In genomic region chr1:46675549-46676314, GRCh38 we compare ENCODE assay signal across 10 cellular contexts. TPM values are rescaled to one million over a fixed set of nuclear protein-coding genes. Genes with fewer than 3 reads are reported as not detected.
DNase-seq lines count a peak whose midpoint lies in the region; ATAC-seq and TF ChIP-seq lines count a peak whose summit lies in the region.
"Had no signal": no experiment of that assay in that cellular context is flagged by ENCODE, and none has a peak within 500 bp of the region (broad histone marks: within the 10 kb centered on the region; RNA-seq: fewer than 3 reads in every experiment).

No MANE protein-coding gene starts in this region.

- no peak overlapping the region for H3K4me3 ChIP-seq in lower lobe of right lung
- H3K4me3 ChIP-seq: suprapubic skin had no signal

- no peaks in the 10 kb centered on the region for H3K27me3 Mint-ChIP-seq in effector memory CD8-positive, alpha-beta T cell

- H3K9me3 Mint-ChIP-seq in effector memory CD8-positive, alpha-beta T cell: no peaks in the 10 kb centered on the region

- H3K9me3 ChIP-seq in lower lobe of right lung: no peaks in the 10 kb centered on the region
- H3K9me3 ChIP-seq: suprapubic skin had no signal

- intact Hi-C loops in lower lobe of right lung (cut with DNase I): no loop called here

- H3K4me3 Mint-ChIP-seq in effector memory CD8-positive, alpha-beta T cell: peak overlapping the region; percentile 35 to 53

- H3K27me3 ChIP-seq in lower lobe of right lung (ENCODE audit: low read depth): no peaks in the 10 kb centered on the region
- H3K27me3 ChIP-seq: suprapubic skin had no signal

- H3K36me3 Mint-ChIP-seq in effector memory CD8-positive, alpha-beta T cell (ENCODE audit: insufficient read depth): peaks cover 35% of the 10 kb centered on the region

- H3K36me3 ChIP-seq in lower lobe of right lung: peaks cover 69% of the 10 kb centered on the region

- peak; percentile 75 for ATAC-seq in GM19452 (IDR thresholded peaks at IDR 0.05; ENCODE audit: unreplicated experiment)
- ATAC-seq in HG03432 (IDR thresholded peaks at IDR 0.05; ENCODE audit: unreplicated experiment): peak; percentile 77
- ATAC-seq in effector memory CD8-positive, alpha-beta T cell (replicated peaks): peak; percentile 88
- ATAC-seq in lower lobe of right lung: no peak
- ATAC-seq in omental fat pad (ENCODE audit: low FRiP score): no peak

- no peak for TF ChIP-seq CTCF in GM10266 (IDR thresholded peaks at IDR 0.05; ENCODE audit: control insufficient read depth, insufficient read depth, low read depth, missing control alignments)
- TF ChIP-seq CTCF in lower lobe of right lung (IDR thresholded peaks at IDR 0.05): no peak
- TF ChIP-seq CTCF in omental fat pad (IDR thresholded peaks at IDR 0.05): no peak

- no peak overlapping the region for H3K27ac ChIP-seq in lower lobe of right lung
- H3K27ac ChIP-seq: suprapubic skin had no signal

- H3K4me1 Mint-ChIP-seq in effector memory CD8-positive, alpha-beta T cell (ENCODE audit: low read depth in 2 of 2): peaks cover 17 to 23% of the 10 kb centered on the region in 2 donors

- DNase-seq in GM10266 (ENCODE audit: extremely low spot score) (peak; percentile 42), DMS79 (lab: John Stamatoyannopoulos, UW) (no peak), lower lobe of right lung (no peak), omental fat pad (ENCODE audit: low spot score) (no peak)
- no peak for DNase-seq in effector memory CD8-positive, alpha-beta T cell
- no peak for DNase-seq in stimulated activated CD4-positive, alpha-beta T cell treated with anti-CD3 and anti-CD28 coated beads, Interleukin-2, amount 100 ng/mL, for 48 hours
- DNase-seq: NCI-H446 treated with DMSO at 0.1 percent for 48 hours had no signal

- peaks cover 3% of the 10 kb centered on the region for H3K4me1 ChIP-seq in lower lobe of right lung
- H3K4me1 ChIP-seq: suprapubic skin had no signal

- peak overlapping the region; percentile 93 to 97 for H3K27ac Mint-ChIP-seq in effector memory CD8-positive, alpha-beta T cell

RNA-seq across cellular contexts. Expression of gene TEX38, which starts 4.1 kb away (rescaled TPM):
- total RNA-seq in lower lobe of right lung (not detected), omental fat pad (not detected)
- total RNA-seq: suprapubic skin had no signal

RNA-seq across cellular contexts. Expression of gene ATPAF1, which starts 7.6 kb away (rescaled TPM):
- total RNA-seq in lower lobe of right lung: 34.9 TPM
- 10 to 100 TPM; 33.1 to 83.6 (median 57.0) TPM for total RNA-seq in omental fat pad

RNA-seq across cellular contexts. Expression of gene EFCAB14, which starts 43.2 kb away (rescaled TPM):
- total RNA-seq in lower lobe of right lung (116 TPM), omental fat pad (100 to 1,000 TPM in 2 of 4 donors, 10 to 100 TPM in 2; 91.4 to 144 (median 103) TPM)

RNA-seq across cellular contexts. Expression of gene MOB3C, which starts 59.1 kb away (rescaled TPM):
- total RNA-seq in lower lobe of right lung (30.2 TPM), omental fat pad (10 to 100 TPM; 24.7 to 30.0 (median 28.9) TPM)

Comparison
In these comparisons a context has a peak if more than half of its experiments do, and no peak if none do; other contexts are left out.
1. ATAC-seq: peak in GM19452 (single experiment), HG03432 (single experiment) and effector memory CD8-positive, alpha-beta T cell (single experiment); none in lower lobe of right lung (0 of 2) and omental fat pad (single experiment).